ENCODE assay signal across 14 cellular contexts in the genomic region with DNA sequence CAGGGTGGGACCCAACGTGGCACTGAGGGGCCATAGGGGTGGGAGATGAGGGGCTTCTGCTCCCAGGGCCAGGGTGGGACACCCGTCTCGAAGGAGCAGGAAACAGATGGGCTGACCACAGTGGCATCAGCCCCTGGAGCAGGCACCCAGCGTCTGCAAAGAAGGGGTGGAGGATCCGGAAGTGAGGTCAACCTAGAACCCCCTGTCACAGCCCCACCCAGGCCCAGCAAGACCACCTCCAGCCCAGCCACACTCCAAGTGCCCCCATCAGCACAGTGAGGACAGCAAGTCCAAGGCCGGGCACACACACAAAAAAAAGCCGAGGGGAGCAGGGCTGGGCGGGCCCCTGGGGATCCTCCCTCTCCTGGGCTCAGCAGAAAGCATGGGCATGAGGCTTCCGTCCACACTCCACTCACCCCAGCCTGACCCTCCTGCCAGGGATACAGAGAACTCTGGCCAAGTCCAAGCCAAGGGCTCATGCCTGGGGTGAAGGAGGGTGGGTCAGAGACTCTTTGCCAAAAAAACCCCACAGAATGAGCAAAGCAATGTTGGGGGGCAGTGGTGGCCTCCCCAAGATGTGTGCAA.
"Had no signal": no experiment of that assay in that cellular context is flagged by ENCODE, and none has a peak within 500 bp of the region (broad histone marks: within the 10 kb centered on the region; RNA-seq: fewer than 3 reads in every experiment).

No MANE protein-coding gene starts in this region.

- H3K36me3 ChIP-seq: breast epithelium, left lung, sigmoid colon had no signal

- FAIRE-seq: islet of Langerhans had no signal

- H3K27ac ChIP-seq: breast epithelium, left lung, sigmoid colon, SK-N-MC, testis had no signal

- H3K4me1 ChIP-seq: breast epithelium, left lung, sigmoid colon, testis had no signal

- H3K9me3 ChIP-seq: testis had no signal

- H3K4me3 ChIP-seq: breast epithelium, left lung, sigmoid colon, SK-N-MC, testis had no signal

- ATAC-seq: left lung; stimulated activated naive CD8-positive, alpha-beta T cell treated with anti-CD3 and anti-CD28 coated beads, Interleukin-15, amount 100 ng/mL, for 72 hours had no signal

- DNase-seq: activated naive CD4-positive, alpha-beta T cell treated with Interleukin-2 at 50 U/mL for 16 hours; anterior cingulate cortex; dermis blood vessel endothelial cell; erythroblast; left lung; mesenchymal stem cell; occipital lobe; sigmoid colon; stimulated activated CD4-positive, alpha-beta T cell treated with anti-CD3 and anti-CD28 coated beads, Interleukin-1b, Interleukin-23, amount 100 ng/mL, for 48 hours; stimulated activated naive CD8-positive, alpha-beta T cell treated with anti-CD3 and anti-CD28 coated beads, Interleukin-15, amount 100 ng/mL, for 72 hours; testis had no signal

- H3K27me3 ChIP-seq: testis had no signal
